ENCODE assay signal across 1 cellular context in the genomic region with DNA sequence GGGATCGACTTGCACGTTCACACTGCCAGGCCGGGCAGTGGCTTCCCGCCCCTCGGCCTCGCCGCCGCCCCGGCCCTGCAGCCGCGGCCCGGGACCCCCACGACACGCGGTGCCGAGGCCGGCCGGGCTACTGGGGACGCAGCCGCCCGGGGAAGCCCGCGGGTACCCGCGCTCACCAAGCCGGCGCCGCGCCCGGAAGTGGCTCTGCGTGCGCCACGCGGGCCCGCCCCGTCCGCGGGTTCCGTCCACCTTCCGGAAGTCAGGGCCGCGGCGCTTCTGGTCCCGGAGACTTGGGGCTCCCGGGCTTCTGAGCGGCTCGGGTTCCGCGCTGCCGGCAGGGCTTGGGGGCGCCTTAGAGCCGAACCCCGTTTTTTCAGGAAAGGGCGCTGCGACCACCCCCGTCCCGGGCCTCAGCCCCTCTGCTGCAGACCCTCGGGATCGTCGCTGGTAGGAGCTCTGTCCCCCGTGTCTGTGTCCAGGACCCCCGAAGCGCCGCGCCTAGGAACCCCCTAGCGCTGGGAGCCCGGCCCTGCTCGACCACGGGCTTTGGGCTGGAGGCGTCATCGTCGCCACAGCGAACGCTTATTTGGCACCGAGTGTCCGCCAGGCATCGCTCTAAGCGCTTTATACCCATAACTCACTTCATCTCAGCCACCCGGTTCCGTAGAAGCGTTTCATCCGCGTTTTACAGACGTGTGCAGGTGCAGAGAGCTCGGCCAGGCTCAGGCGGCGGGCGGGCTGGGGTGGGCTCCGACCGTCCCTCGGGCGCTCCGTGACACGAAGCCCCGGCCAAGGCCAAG.
TF ChIP-seq lines count a peak whose summit lies in the region.

A gene with protein sequence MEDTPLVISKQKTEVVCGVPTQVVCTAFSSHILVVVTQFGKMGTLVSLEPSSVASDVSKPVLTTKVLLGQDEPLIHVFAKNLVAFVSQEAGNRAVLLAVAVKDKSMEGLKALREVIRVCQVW (minus strand): TSS at position 200 of the 800 bp plus-strand sequence. CDS start 693 bp downstream, outside the sequence.

TF ChIP-seq in K562, 482 proteins besides CTCF, POLR2A, EP300 and RAD21 (continued from another document and continues in another):
- TF ChIP-seq, protein P1, sequence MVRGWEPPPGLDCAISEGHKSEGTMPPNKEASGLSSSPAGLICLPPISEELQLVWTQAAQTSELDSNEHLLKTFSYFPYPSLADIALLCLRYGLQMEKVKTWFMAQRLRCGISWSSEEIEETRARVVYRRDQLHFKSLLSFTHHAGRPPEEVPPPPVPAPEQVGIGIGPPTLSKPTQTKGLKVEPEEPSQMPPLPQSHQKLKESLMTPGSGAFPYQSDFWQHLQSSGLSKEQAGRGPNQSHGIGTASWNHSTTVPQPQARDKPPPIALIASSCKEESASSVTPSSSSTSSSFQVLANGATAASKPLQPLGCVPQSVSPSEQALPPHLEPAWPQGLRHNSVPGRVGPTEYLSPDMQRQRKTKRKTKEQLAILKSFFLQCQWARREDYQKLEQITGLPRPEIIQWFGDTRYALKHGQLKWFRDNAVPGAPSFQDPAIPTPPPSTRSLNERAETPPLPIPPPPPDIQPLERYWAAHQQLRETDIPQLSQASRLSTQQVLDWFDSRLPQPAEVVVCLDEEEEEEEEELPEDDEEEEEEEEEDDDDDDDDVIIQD (CRISPR knock-in tag; IDR thresholded peaks at IDR 0.05): no peak
- no peak for TF ChIP-seq HMGN3 (IDR thresholded peaks at IDR 0.05; ENCODE audit: borderline replicate concordance, extremely low read depth, insufficient read length, low read depth, low read length)
- no peak for TF ChIP-seq NR1H2 (CRISPR knock-in tag; IDR thresholded peaks at IDR 0.05)
- no peak for TF ChIP-seq SRSF9 (IDR thresholded peaks at IDR 0.05; ENCODE audit: borderline replicate concordance, low read depth, low read length)
- peak; percentile 75 for TF ChIP-seq ETV5 (CRISPR knock-in tag; IDR thresholded peaks at IDR 0.05; ENCODE audit: low read depth)
- peak; percentile 98 for TF ChIP-seq CXXC5 (CRISPR knock-in tag; IDR thresholded peaks at IDR 0.05)
- TF ChIP-seq TGIF2 (CRISPR knock-in tag; IDR thresholded peaks at IDR 0.05): no peak
- no peak for TF ChIP-seq CSDE1 (IDR thresholded peaks at IDR 0.05)
- no peak for TF ChIP-seq NCOA4 (IDR thresholded peaks at IDR 0.05; ENCODE audit: partially characterized antibody)
- no peak; the same call in none of the 2 replicates for TF ChIP-seq L3MBTL2 (IDR thresholded peaks at IDR 0.05)
- TF ChIP-seq BACH1 (tag; IDR thresholded peaks at IDR 0.05): no peak
- TF ChIP-seq HNRNPLL (IDR thresholded peaks at IDR 0.05; ENCODE audit: low read depth, low read length, poor library complexity, severe bottlenecking): peak; percentile 56
- no peak for TF ChIP-seq SAP30 (IDR thresholded peaks at IDR 0.05; ENCODE audit: borderline replicate concordance, insufficient read depth, low read depth, low read length, poor library complexity, severe bottlenecking)
- no peak; the same call in 1 of the 2 replicates for TF ChIP-seq ZNF384 (IDR thresholded peaks at IDR 0.05; ENCODE audit: low read depth, low read length)
- no peak for TF ChIP-seq SMARCA5 (IDR thresholded peaks at IDR 0.05)
- TF ChIP-seq ZNF311 (CRISPR knock-in tag; IDR thresholded peaks at IDR 0.05): no peak
- no peak for TF ChIP-seq ZNF561 (CRISPR knock-in tag; conservative IDR thresholded peaks at IDR 0.05)
- TF ChIP-seq, protein P2, sequence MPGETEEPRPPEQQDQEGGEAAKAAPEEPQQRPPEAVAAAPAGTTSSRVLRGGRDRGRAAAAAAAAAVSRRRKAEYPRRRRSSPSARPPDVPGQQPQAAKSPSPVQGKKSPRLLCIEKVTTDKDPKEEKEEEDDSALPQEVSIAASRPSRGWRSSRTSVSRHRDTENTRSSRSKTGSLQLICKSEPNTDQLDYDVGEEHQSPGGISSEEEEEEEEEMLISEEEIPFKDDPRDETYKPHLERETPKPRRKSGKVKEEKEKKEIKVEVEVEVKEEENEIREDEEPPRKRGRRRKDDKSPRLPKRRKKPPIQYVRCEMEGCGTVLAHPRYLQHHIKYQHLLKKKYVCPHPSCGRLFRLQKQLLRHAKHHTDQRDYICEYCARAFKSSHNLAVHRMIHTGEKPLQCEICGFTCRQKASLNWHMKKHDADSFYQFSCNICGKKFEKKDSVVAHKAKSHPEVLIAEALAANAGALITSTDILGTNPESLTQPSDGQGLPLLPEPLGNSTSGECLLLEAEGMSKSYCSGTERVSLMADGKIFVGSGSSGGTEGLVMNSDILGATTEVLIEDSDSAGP (CRISPR knock-in tag; IDR thresholded peaks at IDR 0.05): no peak
- TF ChIP-seq XRCC5 (IDR thresholded peaks at IDR 0.05; ENCODE audit: low read depth, low read length): peak; percentile 94
- TF ChIP-seq, protein P3, sequence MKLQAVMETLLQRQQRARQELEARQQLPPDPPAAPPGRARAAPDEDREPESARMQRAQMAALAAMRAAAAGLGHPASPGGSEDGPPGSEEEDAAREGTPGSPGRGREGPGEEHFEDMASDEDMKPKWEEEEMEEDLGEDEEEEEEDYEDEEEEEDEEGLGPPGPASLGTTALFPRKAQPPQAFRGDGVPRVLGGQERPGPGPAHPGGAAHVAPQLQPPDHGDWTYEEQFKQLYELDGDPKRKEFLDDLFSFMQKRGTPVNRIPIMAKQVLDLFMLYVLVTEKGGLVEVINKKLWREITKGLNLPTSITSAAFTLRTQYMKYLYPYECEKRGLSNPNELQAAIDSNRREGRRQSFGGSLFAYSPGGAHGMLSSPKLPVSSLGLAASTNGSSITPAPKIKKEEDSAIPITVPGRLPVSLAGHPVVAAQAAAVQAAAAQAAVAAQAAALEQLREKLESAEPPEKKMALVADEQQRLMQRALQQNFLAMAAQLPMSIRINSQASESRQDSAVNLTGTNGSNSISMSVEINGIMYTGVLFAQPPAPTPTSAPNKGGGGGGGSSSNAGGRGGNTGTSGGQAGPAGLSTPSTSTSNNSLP (IDR thresholded peaks at IDR 0.05; ENCODE audit: borderline replicate concordance, low read depth, low read length): no peak
- TF ChIP-seq, protein P4, sequence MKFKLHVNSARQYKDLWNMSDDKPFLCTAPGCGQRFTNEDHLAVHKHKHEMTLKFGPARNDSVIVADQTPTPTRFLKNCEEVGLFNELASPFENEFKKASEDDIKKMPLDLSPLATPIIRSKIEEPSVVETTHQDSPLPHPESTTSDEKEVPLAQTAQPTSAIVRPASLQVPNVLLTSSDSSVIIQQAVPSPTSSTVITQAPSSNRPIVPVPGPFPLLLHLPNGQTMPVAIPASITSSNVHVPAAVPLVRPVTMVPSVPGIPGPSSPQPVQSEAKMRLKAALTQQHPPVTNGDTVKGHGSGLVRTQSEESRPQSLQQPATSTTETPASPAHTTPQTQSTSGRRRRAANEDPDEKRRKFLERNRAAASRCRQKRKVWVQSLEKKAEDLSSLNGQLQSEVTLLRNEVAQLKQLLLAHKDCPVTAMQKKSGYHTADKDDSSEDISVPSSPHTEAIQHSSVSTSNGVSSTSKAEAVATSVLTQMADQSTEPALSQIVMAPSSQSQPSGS (CRISPR knock-in tag; IDR thresholded peaks at IDR 0.05): no peak
- TF ChIP-seq ATF1 (CRISPR knock-in tag; IDR thresholded peaks at IDR 0.05): no peak; the same call in 1 of the 2 replicates
- TF ChIP-seq ATF1 (tag; IDR thresholded peaks at IDR 0.05): peak; percentile 77
- TF ChIP-seq E2F3 (CRISPR knock-in tag; IDR thresholded peaks at IDR 0.05): no peak
- peak; percentile 55 for TF ChIP-seq NCOR1 (IDR thresholded peaks at IDR 0.05)
- peak; percentile 46; the same call in 1 of the 2 replicates for TF ChIP-seq NCOA6 (IDR thresholded peaks at IDR 0.05)
- no peak for TF ChIP-seq ZNF764 (CRISPR knock-in tag; IDR thresholded peaks at IDR 0.05; ENCODE audit: low read depth)
- no peak for TF ChIP-seq KAT2B (IDR thresholded peaks at IDR 0.05; ENCODE audit: low read depth, low read length)
- TF ChIP-seq, protein P5, sequence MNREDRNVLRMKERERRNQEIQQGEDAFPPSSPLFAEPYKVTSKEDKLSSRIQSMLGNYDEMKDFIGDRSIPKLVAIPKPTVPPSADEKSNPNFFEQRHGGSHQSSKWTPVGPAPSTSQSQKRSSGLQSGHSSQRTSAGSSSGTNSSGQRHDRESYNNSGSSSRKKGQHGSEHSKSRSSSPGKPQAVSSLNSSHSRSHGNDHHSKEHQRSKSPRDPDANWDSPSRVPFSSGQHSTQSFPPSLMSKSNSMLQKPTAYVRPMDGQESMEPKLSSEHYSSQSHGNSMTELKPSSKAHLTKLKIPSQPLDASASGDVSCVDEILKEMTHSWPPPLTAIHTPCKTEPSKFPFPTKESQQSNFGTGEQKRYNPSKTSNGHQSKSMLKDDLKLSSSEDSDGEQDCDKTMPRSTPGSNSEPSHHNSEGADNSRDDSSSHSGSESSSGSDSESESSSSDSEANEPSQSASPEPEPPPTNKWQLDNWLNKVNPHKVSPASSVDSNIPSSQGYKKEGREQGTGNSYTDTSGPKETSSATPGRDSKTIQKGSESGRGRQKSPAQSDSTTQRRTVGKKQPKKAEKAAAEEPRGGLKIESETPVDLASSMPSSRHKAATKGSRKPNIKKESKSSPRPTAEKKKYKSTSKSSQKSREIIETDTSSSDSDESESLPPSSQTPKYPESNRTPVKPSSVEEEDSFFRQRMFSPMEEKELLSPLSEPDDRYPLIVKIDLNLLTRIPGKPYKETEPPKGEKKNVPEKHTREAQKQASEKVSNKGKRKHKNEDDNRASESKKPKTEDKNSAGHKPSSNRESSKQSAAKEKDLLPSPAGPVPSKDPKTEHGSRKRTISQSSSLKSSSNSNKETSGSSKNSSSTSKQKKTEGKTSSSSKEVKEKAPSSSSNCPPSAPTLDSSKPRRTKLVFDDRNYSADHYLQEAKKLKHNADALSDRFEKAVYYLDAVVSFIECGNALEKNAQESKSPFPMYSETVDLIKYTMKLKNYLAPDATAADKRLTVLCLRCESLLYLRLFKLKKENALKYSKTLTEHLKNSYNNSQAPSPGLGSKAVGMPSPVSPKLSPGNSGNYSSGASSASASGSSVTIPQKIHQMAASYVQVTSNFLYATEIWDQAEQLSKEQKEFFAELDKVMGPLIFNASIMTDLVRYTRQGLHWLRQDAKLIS (CRISPR knock-in tag; IDR thresholded peaks at IDR 0.05): no peak; the same call in 1 of the 2 replicates
- TF ChIP-seq PCBP1 (IDR thresholded peaks at IDR 0.05; ENCODE audit: low read depth, low read length, poor library complexity, severe bottlenecking): peak; percentile 71
- TF ChIP-seq ZNF174 (CRISPR knock-in tag; IDR thresholded peaks at IDR 0.05): no peak
- no peak for TF ChIP-seq MTA1 (IDR thresholded peaks at IDR 0.05; ENCODE audit: borderline replicate concordance)
- TF ChIP-seq YBX1 (IDR thresholded peaks at IDR 0.05): no peak
- TF ChIP-seq, protein P6, sequence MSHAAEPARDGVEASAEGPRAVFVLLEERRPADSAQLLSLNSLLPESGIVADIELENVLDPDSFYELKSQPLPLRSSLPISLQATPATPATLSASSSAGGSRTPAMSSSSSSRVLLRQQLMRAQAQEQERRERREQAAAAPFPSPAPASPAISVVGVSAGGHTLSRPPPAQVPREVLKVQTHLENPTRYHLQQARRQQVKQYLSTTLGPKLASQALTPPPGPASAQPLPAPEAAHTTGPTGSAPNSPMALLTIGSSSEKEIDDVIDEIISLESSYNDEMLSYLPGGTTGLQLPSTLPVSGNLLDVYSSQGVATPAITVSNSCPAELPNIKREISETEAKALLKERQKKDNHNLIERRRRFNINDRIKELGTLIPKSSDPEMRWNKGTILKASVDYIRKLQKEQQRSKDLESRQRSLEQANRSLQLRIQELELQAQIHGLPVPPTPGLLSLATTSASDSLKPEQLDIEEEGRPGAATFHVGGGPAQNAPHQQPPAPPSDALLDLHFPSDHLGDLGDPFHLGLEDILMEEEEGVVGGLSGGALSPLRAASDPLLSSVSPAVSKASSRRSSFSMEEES (CRISPR knock-in tag; IDR thresholded peaks at IDR 0.05): no peak
- TF ChIP-seq MEIS2 (IDR thresholded peaks at IDR 0.05; ENCODE audit: partially characterized antibody): no peak
- TF ChIP-seq, protein P7, sequence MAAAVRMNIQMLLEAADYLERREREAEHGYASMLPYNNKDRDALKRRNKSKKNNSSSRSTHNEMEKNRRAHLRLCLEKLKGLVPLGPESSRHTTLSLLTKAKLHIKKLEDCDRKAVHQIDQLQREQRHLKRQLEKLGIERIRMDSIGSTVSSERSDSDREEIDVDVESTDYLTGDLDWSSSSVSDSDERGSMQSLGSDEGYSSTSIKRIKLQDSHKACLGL (CRISPR knock-in tag; IDR thresholded peaks at IDR 0.05; ENCODE audit: borderline replicate concordance, poor library complexity, severe bottlenecking): peak; percentile 85
- no peak for TF ChIP-seq ZNF140 (CRISPR knock-in tag; IDR thresholded peaks at IDR 0.05)
- TF ChIP-seq RCOR1 (IDR thresholded peaks at IDR 0.05; ENCODE audit: borderline replicate concordance in 1 of 2, low read depth in 2 of 2, low read length in 2 of 2): no peak
- TF ChIP-seq BRD9 (IDR thresholded peaks at IDR 0.05; ENCODE audit: low read depth, partially characterized antibody): no peak
- TF ChIP-seq KLF1 (tag; IDR thresholded peaks at IDR 0.05): peak; percentile 82; the same call in 1 of the 2 replicates
- TF ChIP-seq, protein P8, sequence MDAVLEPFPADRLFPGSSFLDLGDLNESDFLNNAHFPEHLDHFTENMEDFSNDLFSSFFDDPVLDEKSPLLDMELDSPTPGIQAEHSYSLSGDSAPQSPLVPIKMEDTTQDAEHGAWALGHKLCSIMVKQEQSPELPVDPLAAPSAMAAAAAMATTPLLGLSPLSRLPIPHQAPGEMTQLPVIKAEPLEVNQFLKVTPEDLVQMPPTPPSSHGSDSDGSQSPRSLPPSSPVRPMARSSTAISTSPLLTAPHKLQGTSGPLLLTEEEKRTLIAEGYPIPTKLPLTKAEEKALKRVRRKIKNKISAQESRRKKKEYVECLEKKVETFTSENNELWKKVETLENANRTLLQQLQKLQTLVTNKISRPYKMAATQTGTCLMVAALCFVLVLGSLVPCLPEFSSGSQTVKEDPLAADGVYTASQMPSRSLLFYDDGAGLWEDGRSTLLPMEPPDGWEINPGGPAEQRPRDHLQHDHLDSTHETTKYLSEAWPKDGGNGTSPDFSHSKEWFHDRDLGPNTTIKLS (IDR thresholded peaks at IDR 0.05; ENCODE audit: borderline replicate concordance, low read depth): peak; percentile 93
- no peak for TF ChIP-seq ZNF124 (CRISPR knock-in tag; IDR thresholded peaks at IDR 0.05)
- no peak for TF ChIP-seq MCM3 (IDR thresholded peaks at IDR 0.05)
- TF ChIP-seq SRSF7 (optimal IDR thresholded peaks at IDR 0.05; ENCODE audit: low read depth, low read length): no peak
- no peak for TF ChIP-seq ZNF217 (CRISPR knock-in tag; IDR thresholded peaks at IDR 0.05)
- TF ChIP-seq FUS (optimal IDR thresholded peaks at IDR 0.05; ENCODE audit: low read depth, low read length): no peak
- TF ChIP-seq, protein P9, sequence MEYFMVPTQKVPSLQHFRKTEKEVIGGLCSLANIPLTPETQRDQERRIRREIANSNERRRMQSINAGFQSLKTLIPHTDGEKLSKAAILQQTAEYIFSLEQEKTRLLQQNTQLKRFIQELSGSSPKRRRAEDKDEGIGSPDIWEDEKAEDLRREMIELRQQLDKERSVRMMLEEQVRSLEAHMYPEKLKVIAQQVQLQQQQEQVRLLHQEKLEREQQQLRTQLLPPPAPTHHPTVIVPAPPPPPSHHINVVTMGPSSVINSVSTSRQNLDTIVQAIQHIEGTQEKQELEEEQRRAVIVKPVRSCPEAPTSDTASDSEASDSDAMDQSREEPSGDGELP (CRISPR knock-in tag; IDR thresholded peaks at IDR 0.05; ENCODE audit: borderline replicate concordance): peak; percentile 61; the same call in 1 of the 2 replicates
- 0 out of 2 replicates have a peak, but pooled peaks have one; percentile 7 for TF ChIP-seq SPI1 (IDR thresholded peaks at IDR 0.05; ENCODE audit: borderline replicate concordance, low read depth, low read length)
- peak; percentile 69 for TF ChIP-seq ZNF24 (IDR thresholded peaks at IDR 0.05)
- no peak for TF ChIP-seq MIER1 (IDR thresholded peaks at IDR 0.05; ENCODE audit: low read depth)
- no peak for TF ChIP-seq ZNF134 (CRISPR knock-in tag; conservative IDR thresholded peaks at IDR 0.05)
- TF ChIP-seq RBFOX2 (IDR thresholded peaks at IDR 0.05; ENCODE audit: low read depth, low read length): peak; percentile 96
